ENCODE assay signal across 21 cellular contexts in genomic region chr4:97142893-97143292, GRCh38.
"Had no signal": no experiment of that assay in that cellular context is flagged by ENCODE, and none has a peak within 500 bp of the region (broad histone marks: within the 10 kb centered on the region; RNA-seq: fewer than 3 reads in every experiment).

No MANE protein-coding gene starts in this region.

- H3K9me3 ChIP-seq: esophagus muscularis mucosa, gastroesophageal sphincter, mucosa of descending colon, ovary, right lobe of liver, thoracic aorta had no signal

- H3K4me3 Mint-ChIP-seq: activated B cell treated with CpG ODN at 0.5 μM for 24 hours; activated CD4-positive, alpha-beta memory T cell treated with anti-CD3 and anti-CD28 coated beads, Interleukin-2, amount 10 ng/mL, durations not matched to agents 7 days and 5 days; activated CD8-positive, alpha-beta memory T cell treated with anti-CD3 and anti-CD28 coated beads, Interleukin-2, amount 10 ng/mL, durations not matched to agents 7 days and 5 days; activated naive CD8-positive, alpha-beta T cell; memory B cell; naive B cell; stimulated activated naive B cell treated with anti-CD40 and anti-IgM and Interleukin-4, amounts not matched to agents 10 μg/mL and 1 μg/mL and 100 μg/mL, for 72 hours had no signal

- H3K36me3 Mint-ChIP-seq: activated CD8-positive, alpha-beta memory T cell treated with anti-CD3 and anti-CD28 coated beads, Interleukin-2, amount 10 ng/mL, durations not matched to agents 7 days and 5 days; activated naive CD8-positive, alpha-beta T cell; stimulated activated naive B cell treated with anti-CD40 and anti-IgM and Interleukin-4, amounts not matched to agents 10 μg/mL and 1 μg/mL and 100 μg/mL, for 72 hours had no signal

- H3K36me3 ChIP-seq: esophagus muscularis mucosa, gastroesophageal sphincter, heart left ventricle, ovary, right lobe of liver, thoracic aorta had no signal

- H3K27ac ChIP-seq: esophagus muscularis mucosa, gastroesophageal sphincter, heart left ventricle, ovary, right lobe of liver, thoracic aorta had no signal

- DNase-seq: activated B cell treated with CpG ODN at 0.5 μM for 24 hours; activated CD4-positive, alpha-beta memory T cell treated with anti-CD3 and anti-CD28 coated beads, Interleukin-2, amount 10 ng/mL, durations not matched to agents 7 days and 5 days; activated CD4-positive, alpha-beta T cell treated with anti-CD3 and anti-CD28 coated beads for 4 hours; activated CD8-positive, alpha-beta memory T cell treated with anti-CD3 and anti-CD28 coated beads, Interleukin-2, amount 10 ng/mL, durations not matched to agents 7 days and 5 days; cerebellar nuclear complex; effector CD4-positive, alpha-beta T cell; heart left ventricle; kidney glomerular epithelial cell; left ventricle myocardium superior; mucosa of descending colon; naive B cell; ovary; right lobe of liver; small intestine; stimulated activated CD4-positive, alpha-beta T cell treated with anti-CD3 and anti-CD28 coated beads, Interleukin-4, amount 100 ng/mL, for 4 hours; stimulated activated naive B cell treated with anti-CD40 and anti-IgM and Interleukin-4, amounts not matched to agents 10 μg/mL and 1 μg/mL and 100 μg/mL, for 72 hours had no signal

- H3K4me1 Mint-ChIP-seq: activated B cell treated with CpG ODN at 0.5 μM for 24 hours; activated CD4-positive, alpha-beta memory T cell treated with anti-CD3 and anti-CD28 coated beads, Interleukin-2, amount 10 ng/mL, durations not matched to agents 7 days and 5 days; activated CD8-positive, alpha-beta memory T cell treated with anti-CD3 and anti-CD28 coated beads, Interleukin-2, amount 10 ng/mL, durations not matched to agents 7 days and 5 days; memory B cell; naive B cell; stimulated activated naive B cell treated with anti-CD40 and anti-IgM and Interleukin-4, amounts not matched to agents 10 μg/mL and 1 μg/mL and 100 μg/mL, for 72 hours had no signal

- H3K4me1 ChIP-seq: esophagus muscularis mucosa, gastroesophageal sphincter, heart left ventricle, right lobe of liver had no signal

- ATAC-seq: activated CD8-positive, alpha-beta memory T cell treated with anti-CD3 and anti-CD28 coated beads, Interleukin-2, amount 10 ng/mL, durations not matched to agents 7 days and 5 days; gastroesophageal sphincter; heart left ventricle; left ventricle myocardium superior; mucosa of descending colon; right lobe of liver; stimulated activated naive B cell treated with anti-CD40 and anti-IgM and Interleukin-4, amounts not matched to agents 10 μg/mL and 1 μg/mL and 100 μg/mL, for 72 hours had no signal

- H3K27me3 Mint-ChIP-seq: activated B cell treated with CpG ODN at 0.5 μM for 24 hours; activated CD4-positive, alpha-beta memory T cell treated with anti-CD3 and anti-CD28 coated beads, Interleukin-2, amount 10 ng/mL, durations not matched to agents 7 days and 5 days; activated CD8-positive, alpha-beta memory T cell treated with anti-CD3 and anti-CD28 coated beads, Interleukin-2, amount 10 ng/mL, durations not matched to agents 7 days and 5 days; activated naive CD8-positive, alpha-beta T cell; memory B cell; naive B cell; stimulated activated naive B cell treated with anti-CD40 and anti-IgM and Interleukin-4, amounts not matched to agents 10 μg/mL and 1 μg/mL and 100 μg/mL, for 72 hours had no signal

- H3K27ac Mint-ChIP-seq: activated B cell treated with CpG ODN at 0.5 μM for 24 hours; activated CD4-positive, alpha-beta memory T cell treated with anti-CD3 and anti-CD28 coated beads, Interleukin-2, amount 10 ng/mL, durations not matched to agents 7 days and 5 days; activated CD8-positive, alpha-beta memory T cell treated with anti-CD3 and anti-CD28 coated beads, Interleukin-2, amount 10 ng/mL, durations not matched to agents 7 days and 5 days; activated naive CD8-positive, alpha-beta T cell; memory B cell; naive B cell; stimulated activated naive B cell treated with anti-CD40 and anti-IgM and Interleukin-4, amounts not matched to agents 10 μg/mL and 1 μg/mL and 100 μg/mL, for 72 hours had no signal

- H3K4me3 ChIP-seq: esophagus muscularis mucosa, gastroesophageal sphincter, heart left ventricle, mucosa of descending colon, ovary, right lobe of liver, thoracic aorta had no signal

- H3K27me3 ChIP-seq: esophagus muscularis mucosa, gastroesophageal sphincter, heart left ventricle, ovary, right lobe of liver had no signal
